In genomic region chr12:122894173-122895121, GRCh38 we compare ENCODE assay signal across 8 cellular contexts. TPM values are rescaled to one million over a fixed set of nuclear protein-coding genes. Genes with fewer than 3 reads are reported as not detected.
DNase-seq lines count a peak whose midpoint lies in the region; ATAC-seq, FAIRE-seq and TF ChIP-seq lines count a peak whose summit lies in the region.

No MANE protein-coding gene starts in this region.

- dilution Hi-C loops in keratinocyte (cut with MboI; ENCODE audit: extremely low pct_ligation_motif_present, low sequenced_read_pairs) = no loop called here

- TF ChIP-seq CTCF in adrenal gland (IDR thresholded peaks at IDR 0.05) (peak in 1 of 6 experiments; percentile 10), keratinocyte (optimal IDR thresholded peaks at IDR 0.05 in 1 of 3, IDR thresholded peaks at IDR 0.05 in 1 of 3, conservative IDR thresholded peaks at IDR 0.05 in 1 of 3; ENCODE audit: extremely low read depth in 1 of 3, insufficient read depth in 2 of 3, low read length in 3 of 3) (peak in 2 of 3 experiments; percentile 15 to 34)

- intact Hi-C loops in adrenal gland (cut with DNase I) = no loop called here

- peaks cover 99% of the 10 kb centered on the region for H3K4me1 Mint-ChIP-seq in stimulated activated naive CD8-positive, alpha-beta T cell treated with anti-CD3 and anti-CD28 coated beads, Interleukin-15, amount 100 ng/mL, for 72 hours

- peak overlapping the region in 2 of 4 donors; percentile 64 to 82 for H3K4me3 ChIP-seq in adrenal gland
- H3K4me3 ChIP-seq in keratinocyte (ENCODE audit: control insufficient read depth in 2 of 3, extremely low read depth in 1 of 3, insufficient read depth in 2 of 3, low read depth in 1 of 3, low read length in 3 of 3) = peak overlapping the region; percentile 81 to 91 (median 84)

- peaks cover 7 to 9% of the 10 kb centered on the region in 2 donors for H3K9me3 Mint-ChIP-seq in stimulated activated naive CD8-positive, alpha-beta T cell treated with anti-CD3 and anti-CD28 coated beads, Interleukin-15, amount 100 ng/mL, for 72 hours

- H3K9ac ChIP-seq in keratinocyte (ENCODE audit: control insufficient read depth, extremely low read depth, insufficient read depth, low read length) = peak overlapping the region; percentile 99

- H3K27me3 ChIP-seq in adrenal gland = no peaks in the 10 kb centered on the region
- H3K27me3 ChIP-seq in keratinocyte (ENCODE audit: control insufficient read depth, extremely low read depth, insufficient read depth, low read length) = no peaks in the 10 kb centered on the region

- peak overlapping the region; percentile 83 to 84 for H3K27ac Mint-ChIP-seq in stimulated activated naive CD8-positive, alpha-beta T cell treated with anti-CD3 and anti-CD28 coated beads, Interleukin-15, amount 100 ng/mL, for 72 hours

- H3K9me3 ChIP-seq in adrenal gland (replicated peaks in 1 of 3) (no peaks in the 10 kb centered on the region), keratinocyte (ENCODE audit: control insufficient read depth, low read depth, low read length) (no peaks in the 10 kb centered on the region)

- H3K4me1 ChIP-seq in adrenal gland (replicated peaks in 1 of 2) = peaks cover 52 to 56% of the 10 kb centered on the region in 2 donors
- peaks cover 72% of the 10 kb centered on the region for H3K4me1 ChIP-seq in keratinocyte (ENCODE audit: control insufficient read depth, extremely low read depth, insufficient read depth, low read length)

- H2AFZ ChIP-seq in keratinocyte (ENCODE audit: control insufficient read depth, low read length) = no peak overlapping the region

- peak; percentile 86 for FAIRE-seq in keratinocyte (lab: Jason Lieb, UNC)

- peak overlapping the region in 4 of 5 donors; percentile 29 to 89 (median 79) for H3K27ac ChIP-seq in adrenal gland
- H3K27ac ChIP-seq in keratinocyte (ENCODE audit: control insufficient read depth, insufficient read depth, low read length) = peak overlapping the region; percentile 99

- no peaks in the 10 kb centered on the region for H3K36me3 ChIP-seq in adrenal gland (replicated peaks in 1 of 2)
- peaks cover 0 to 13% of the 10 kb centered on the region in 2 experiments for H3K36me3 ChIP-seq in keratinocyte (ENCODE audit: control insufficient read depth in 2 of 2, extremely low read depth in 1 of 2, insufficient read depth in 2 of 2, low read length in 2 of 2)

- peak overlapping the region; percentile 88 to 94 for H3K4me3 Mint-ChIP-seq in stimulated activated naive CD8-positive, alpha-beta T cell treated with anti-CD3 and anti-CD28 coated beads, Interleukin-15, amount 100 ng/mL, for 72 hours

- H3K79me2 ChIP-seq in keratinocyte (ENCODE audit: control insufficient read depth, insufficient read depth, low read length) = peaks cover 63% of the 10 kb centered on the region

- H3K4me2 ChIP-seq in keratinocyte (ENCODE audit: control insufficient read depth, extremely low read depth, insufficient read depth, low read depth, low read length) = peak overlapping the region; percentile 98

- no peak for TF ChIP-seq POLR2A in adrenal gland (IDR thresholded peaks at IDR 0.05)

- ATAC-seq in stimulated activated naive CD8-positive, alpha-beta T cell treated with anti-CD3 and anti-CD28 coated beads, Interleukin-15, amount 100 ng/mL, for 72 hours = no peak

- H4K20me1 ChIP-seq in keratinocyte (ENCODE audit: control insufficient read depth, extremely low read depth, insufficient read depth, low read length) = no peaks in the 10 kb centered on the region

- H3K9me1 ChIP-seq in keratinocyte (ENCODE audit: control insufficient read depth, extremely low read depth, insufficient read depth, low read length) = no peaks in the 10 kb centered on the region

- peak; percentile 60 for DNase-seq in NCI-H82 (lab: John Stamatoyannopoulos, UW)
- no peak for DNase-seq in NCI-H82 treated with DMSO at 0.1 percent for 48 hours (lab: John Stamatoyannopoulos, UW; ENCODE audit: unreplicated experiment)
- no peak for DNase-seq in adrenal gland
- DNase-seq in keratinocyte (ENCODE audit: low read depth, low spot score) = no peak
- peak in 1 of 2 donors; percentile 41 for DNase-seq in stimulated activated naive CD8-positive, alpha-beta T cell treated with anti-CD3 and anti-CD28 coated beads, Interleukin-15, amount 100 ng/mL, for 72 hours
- DNase-seq in NCI-H1092 (lab: John Stamatoyannopoulos, UW) = no peak
- no peak for DNase-seq in effector CD8-positive, alpha-beta T cell (lab: John Stamatoyannopoulos, UW)
- no peak for DNase-seq in NCI-H2196 (lab: John Stamatoyannopoulos, UW; ENCODE audit: unreplicated experiment)

- no peaks in the 10 kb centered on the region for H3K27me3 Mint-ChIP-seq in stimulated activated naive CD8-positive, alpha-beta T cell treated with anti-CD3 and anti-CD28 coated beads, Interleukin-15, amount 100 ng/mL, for 72 hours

- WGBS in adrenal gland, 4 donors = 27 to 34% (median 31%) methylated on average over 11 to 15 of the region's 15 CpGs

RNA-seq across cellular contexts. Expression of gene VPS37B, which starts 1.5 kb away (rescaled TPM):
- 10 to 100 TPM; 21.8 to 46.1 (median 30.7) TPM for total RNA-seq in adrenal gland
- polyA plus RNA-seq in adrenal gland (10 to 100 TPM; 11.0 to 52.4 (median 25.7) TPM), keratinocyte (29.3 to 85.5 TPM (median 34.1 TPM) in 3 replicates)
- 22.7 TPM for polyA plus RNA-seq in keratinocyte (2011; ENCODE audit: low read depth)
- polyA plus RNA-seq in keratinocyte (2011; cell fraction: cytosol; rRNA removed) = 47.2 and 61.5 TPM in 2 replicates
- polyA plus RNA-seq in keratinocyte (2011; cell fraction: nucleus; rRNA removed) = 73.8 and 86.1 TPM in 2 replicates
- polyA plus RNA-seq in keratinocyte (2012; ENCODE audit: low replicate concordance) = 37.9 and 59.4 TPM in 2 replicates
- polyA minus RNA-seq in keratinocyte = 24.4 to 39.4 TPM (median 29.8 TPM) in 3 replicates
- 77.5 TPM for polyA minus RNA-seq in keratinocyte (2011; cell fraction: cytosol; rRNA and poly(A)+ RNA removed)
- polyA minus RNA-seq in keratinocyte (2011; cell fraction: nucleus; rRNA and poly(A)+ RNA removed) = 33.3 and 50.4 TPM in 2 replicates

RNA-seq across cellular contexts. Expression of gene HIP1R, which starts 59.2 kb away (rescaled TPM):
- total RNA-seq in adrenal gland = 100 to 1,000 TPM in 1 of 8 donors, 10 to 100 TPM in 7; 32.2 to 107 (median 41.3) TPM
- polyA plus RNA-seq in adrenal gland = 10 to 100 TPM; 21.6 to 70.9 (median 57.5) TPM
- 19.4 to 31.8 TPM (median 23.0 TPM) in 3 replicates for polyA plus RNA-seq in keratinocyte
- polyA plus RNA-seq in keratinocyte (2011; ENCODE audit: low read depth) = 39.4 TPM
- polyA plus RNA-seq in keratinocyte (2011; cell fraction: cytosol; rRNA removed) = 10.1 and 13.0 TPM in 2 replicates
- 69.4 and 79.4 TPM in 2 replicates for polyA plus RNA-seq in keratinocyte (2011; cell fraction: nucleus; rRNA removed)
- 21.9 and 45.2 TPM in 2 replicates for polyA plus RNA-seq in keratinocyte (2012; ENCODE audit: low replicate concordance)
- polyA minus RNA-seq in keratinocyte = 42.9 to 79.9 TPM (median 43.5 TPM) in 3 replicates
- polyA minus RNA-seq in keratinocyte (2011; cell fraction: cytosol; rRNA and poly(A)+ RNA removed) = 16.3 TPM
- 36.1 and 37.4 TPM in 2 replicates for polyA minus RNA-seq in keratinocyte (2011; cell fraction: nucleus; rRNA and poly(A)+ RNA removed)
